Comparison of ENCODE assay signal across 1 cellular context in the genomic region with DNA sequence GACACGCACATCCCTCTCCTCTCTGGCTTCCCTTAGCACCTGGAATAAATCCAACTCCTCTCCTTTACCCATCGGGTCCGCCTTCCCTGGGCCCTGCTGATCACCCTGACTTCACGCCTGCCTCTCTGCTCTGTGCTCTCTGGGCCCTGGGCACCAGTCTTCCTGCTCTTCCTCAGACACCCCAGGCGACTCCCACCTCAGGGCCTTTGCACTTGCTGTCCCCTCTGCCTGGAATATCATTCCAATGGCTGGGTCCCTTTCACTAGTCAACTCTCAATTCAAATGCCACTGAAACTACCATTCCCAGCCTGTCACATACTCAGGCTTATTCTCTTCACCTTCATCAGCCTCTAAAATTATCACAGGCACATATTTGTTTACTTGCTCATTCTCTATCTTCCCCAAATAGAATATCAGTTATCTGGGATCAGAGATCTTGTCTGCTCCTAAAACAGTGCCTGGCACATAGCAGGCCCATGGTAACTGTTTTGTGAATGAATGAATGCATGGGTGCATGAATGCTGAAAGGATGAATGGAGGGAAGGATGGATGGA.
TF ChIP-seq lines count a peak whose summit lies in the region.

No MANE protein-coding gene starts in this region.

TF ChIP-seq in K562, 482 proteins besides CTCF, POLR2A, EP300 and RAD21:
- TF ChIP-seq BCOR (IDR thresholded peaks at IDR 0.05) = 0 out of 2 replicates have a peak, but pooled peaks have one; percentile 32
- no peak for TF ChIP-seq ZBTB8A (IDR thresholded peaks at IDR 0.05; ENCODE audit: partially characterized antibody)
- TF ChIP-seq, protein P1, sequence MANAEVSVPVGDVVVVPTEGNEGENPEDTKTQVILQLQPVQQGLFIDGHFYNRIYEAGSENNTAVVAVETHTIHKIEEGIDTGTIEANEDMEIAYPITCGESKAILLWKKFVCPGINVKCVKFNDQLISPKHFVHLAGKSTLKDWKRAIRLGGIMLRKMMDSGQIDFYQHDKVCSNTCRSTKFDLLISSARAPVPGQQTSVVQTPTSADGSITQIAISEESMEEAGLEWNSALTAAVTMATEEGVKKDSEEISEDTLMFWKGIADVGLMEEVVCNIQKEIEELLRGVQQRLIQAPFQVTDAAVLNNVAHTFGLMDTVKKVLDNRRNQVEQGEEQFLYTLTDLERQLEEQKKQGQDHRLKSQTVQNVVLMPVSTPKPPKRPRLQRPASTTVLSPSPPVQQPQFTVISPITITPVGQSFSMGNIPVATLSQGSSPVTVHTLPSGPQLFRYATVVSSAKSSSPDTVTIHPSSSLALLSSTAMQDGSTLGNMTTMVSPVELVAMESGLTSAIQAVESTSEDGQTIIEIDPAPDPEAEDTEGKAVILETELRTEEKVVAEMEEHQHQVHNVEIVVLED (CRISPR knock-in tag; IDR thresholded peaks at IDR 0.05) = no peak
- peak; percentile 39; the same call in 1 of the 2 replicates for TF ChIP-seq SMARCA5 (IDR thresholded peaks at IDR 0.05)
